In the genomic region with DNA sequence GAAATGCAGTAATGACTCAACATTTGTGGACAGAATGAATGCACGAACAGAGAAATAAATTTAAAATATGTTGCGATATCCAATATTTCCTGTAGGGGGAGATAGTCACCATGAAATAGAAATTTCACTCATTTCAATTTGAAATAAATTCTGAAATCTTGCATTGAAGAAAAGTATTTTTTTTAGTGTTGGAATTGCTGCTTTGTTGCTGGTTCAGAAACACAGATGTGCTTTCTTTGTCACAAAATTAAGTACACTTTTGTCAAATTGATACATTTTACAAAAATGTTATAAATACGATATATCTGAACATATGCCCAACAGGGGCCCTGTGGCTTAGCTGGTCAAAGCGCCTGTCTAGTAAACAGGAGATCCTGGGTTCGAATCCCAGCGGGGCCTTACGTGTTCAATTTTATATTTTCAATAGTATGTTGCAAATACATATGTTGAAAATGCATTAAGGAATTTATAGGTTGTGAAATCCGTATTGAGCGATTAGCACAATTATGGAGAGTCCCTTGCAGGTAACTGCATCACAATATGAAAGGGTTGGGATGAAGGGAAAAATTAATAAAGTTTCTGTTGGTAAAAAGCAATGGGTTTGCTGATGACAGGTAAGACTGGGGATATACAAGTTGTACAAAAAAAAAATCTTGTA, we compare ENCODE assay signal across 7 cellular contexts.
DNase-seq lines count a peak whose midpoint lies in the region; ATAC-seq, FAIRE-seq and TF ChIP-seq lines count a peak whose summit lies in the region.

No MANE protein-coding gene starts in this region.

- DNase-seq in DMS53 (lab: John Stamatoyannopoulos, UW): peak; percentile 71
- peak; percentile 74 for DNase-seq in HT-29 (ENCODE audit: low spot score)
- peak; percentile 45 to 61 for DNase-seq in PC-9
- DNase-seq in bronchial epithelial cell (ENCODE audit: low read depth): peak; percentile 81
- DNase-seq in lung (ENCODE audit: low spot score): no peak
- DNase-seq in cortex of kidney (lab: John Stamatoyannopoulos, UW): no peak

- CTCF ChIA-PET in PC-9 (lab: Charles Lee): interaction anchor here (0.6 to 1.2 kb wide), 3 partner anchors 49 to 634 kb away, joined by 3 to 4 read pairs (median 3); no protein-coding TSS in a partner anchor

- H3K4me2 ChIP-seq in PC-9: peak overlapping the region; percentile 35; the same call in 1 of the 2 replicates

- H3K79me2 ChIP-seq in PC-9 (ENCODE audit: low read depth): no peaks in the 10 kb centered on the region

- H3K36me3 ChIP-seq in PC-9 (ENCODE audit: low read depth) (no peaks in the 10 kb centered on the region), bronchial epithelial cell (ENCODE audit: control insufficient read depth, insufficient read depth, low read length) (no peaks in the 10 kb centered on the region), lung (ENCODE audit: control insufficient read depth in 2 of 2, insufficient read depth in 2 of 2, low read length in 2 of 2) (no peaks in the 10 kb centered on the region)

- POLR2A ChIA-PET in PC-9 (lab: Charles Lee; ENCODE audit: unreplicated experiment): no interaction called here

- H3K9me3 ChIP-seq in PC-9 (ENCODE audit: insufficient read depth, low read depth): no peaks in the 10 kb centered on the region
- no peaks in the 10 kb centered on the region for H3K9me3 ChIP-seq in lung (ENCODE audit: control insufficient read depth in 2 of 2, insufficient read depth in 1 of 2, low read length in 1 of 2)

- ATAC-seq in lung (ENCODE audit: insufficient read depth, low FRiP score) (no peak), GM21825 (IDR thresholded peaks at IDR 0.05; ENCODE audit: unreplicated experiment) (no peak)

- H3K27me3 ChIP-seq in PC-9 (ENCODE audit: insufficient read depth, low read depth): no peaks in the 10 kb centered on the region
- no peaks in the 10 kb centered on the region for H3K27me3 ChIP-seq in bronchial epithelial cell (ENCODE audit: control insufficient read depth, insufficient read depth, low read length)
- no peaks in the 10 kb centered on the region for H3K27me3 ChIP-seq in lung (ENCODE audit: control insufficient read depth, insufficient read depth)

- no peak overlapping the region for H2AFZ ChIP-seq in PC-9

- 25 to 27% methylated on average over 9 of the region's 9 CpGs for WGBS in lung, 2 donors

- no peak for FAIRE-seq in bronchial epithelial cell (lab: Jason Lieb, UNC)

- peak; percentile 92 for TF ChIP-seq CTCF in PC-9 (conservative IDR thresholded peaks at IDR 0.05)
- TF ChIP-seq CTCF in bronchial epithelial cell (IDR thresholded peaks at IDR 0.05; ENCODE audit: insufficient read depth, low read length, severe bottlenecking): peak; percentile 29
- TF ChIP-seq CTCF in lung (IDR thresholded peaks at IDR 0.05; ENCODE audit: control extremely low read depth, extremely low read depth): peak; percentile 54

- intact Hi-C loops in PC-9 (cut with micrococcal nuclease; ENCODE audit: unreplicated experiment): loop anchor here (1.0 to 10.0 kb wide), 3 partner anchors 592 to 1523 kb away; no protein-coding TSS in a partner anchor

- no peaks in the 10 kb centered on the region for H3K9me2 ChIP-seq in PC-9 (ENCODE audit: insufficient read depth)

- H3K4me1 ChIP-seq in PC-9 (replicated peaks; ENCODE audit: insufficient read depth) (peaks cover 16% of the 10 kb centered on the region; the same call in 1 of the 2 replicates), lung (ENCODE audit: control insufficient read depth in 2 of 2, insufficient read depth in 2 of 2, low read length in 2 of 2) (peaks cover 0 to 5% of the 10 kb centered on the region in 2 donors)

- no peaks in the 10 kb centered on the region for H4K20me1 ChIP-seq in PC-9 (ENCODE audit: insufficient read depth)

- no peak overlapping the region for H3K27ac ChIP-seq in PC-9
- H3K27ac ChIP-seq in lung (ENCODE audit: low read depth in 1 of 2, low read length in 1 of 2): no peak overlapping the region

- H3F3A ChIP-seq in PC-9 (ENCODE audit: insufficient read depth, low read depth): peaks cover 36% of the 10 kb centered on the region

- no TSS peak for BruUV-seq in PC-9 (replicated peaks; lab: Mats Ljungman, UMichigan)

- H3K4me3 ChIP-seq in PC-9 (no peak overlapping the region), bronchial epithelial cell (ENCODE audit: low read depth, low read length) (no peak overlapping the region), lung (no peak overlapping the region)

Comparison
In these comparisons a context has a peak if more than half of its experiments do, and no peak if none do; other contexts are left out.
1. DNase-seq: peak in DMS53 (single experiment), HT-29 (single experiment), PC-9 (2 of 2) and bronchial epithelial cell (single experiment); none in lung (single experiment) and cortex of kidney (single experiment).
2. CTCF ChIP-seq: peak in every context shown above with its lines; median percentile 92 in PC-9; 54 in lung; 29 in bronchial epithelial cell.